Comparison of ENCODE assay signal across 23 cellular contexts in the genomic region with DNA sequence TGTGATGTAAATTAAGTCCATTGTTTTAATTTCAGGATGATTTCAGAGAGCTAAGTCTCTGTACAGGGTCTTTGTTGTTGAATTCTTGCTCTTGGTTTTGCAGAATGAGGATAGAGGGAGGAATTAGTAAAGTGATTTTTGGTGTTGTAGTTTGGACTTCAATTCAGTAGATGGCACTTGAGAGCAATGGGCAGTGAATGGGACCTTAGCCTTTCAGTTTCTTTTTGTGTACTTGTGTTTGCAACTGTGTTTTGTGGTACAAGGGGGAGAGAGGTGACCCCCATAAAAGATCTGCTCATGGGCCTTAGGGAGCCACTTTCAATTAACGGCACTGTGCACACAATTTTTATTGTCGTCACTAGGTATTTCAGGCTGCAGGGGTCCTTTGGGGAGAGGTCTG.
DNase-seq lines count a peak whose midpoint lies in the region; ATAC-seq and TF ChIP-seq lines count a peak whose summit lies in the region.
"Had no signal": no experiment of that assay in that cellular context is flagged by ENCODE, and none has a peak within 500 bp of the region (broad histone marks: within the 10 kb centered on the region; RNA-seq: fewer than 3 reads in every experiment).

No MANE protein-coding gene starts in this region.

- H3K36me3 ChIP-seq in HAP-1 (replicated peaks) = no peaks in the 10 kb centered on the region
- H3K36me3 ChIP-seq in PC-9 (ENCODE audit: low read depth) = no peaks in the 10 kb centered on the region
- H3K36me3 ChIP-seq in liver (ENCODE audit: control insufficient read depth in 4 of 4, insufficient read depth in 3 of 4, low read depth in 1 of 4, low read length in 3 of 4) = no peaks in the 10 kb centered on the region
- H3K36me3 ChIP-seq: colonic mucosa had no signal

- in situ Hi-C loops in HAP-1 (cut with MboI; ENCODE audit: low sequenced_read_pairs) = no loop called here

- no peaks in the 10 kb centered on the region for H3K79me2 ChIP-seq in PC-9 (ENCODE audit: low read depth)
- H3K79me2 ChIP-seq: hepatocyte had no signal

- intact Hi-C loops in PC-9 (cut with micrococcal nuclease; ENCODE audit: unreplicated experiment) = no loop called here
- intact Hi-C loops in left cardiac atrium (cut with DNase I) = no loop called here

- 0 out of 2 replicates have a peak overlapping the region, but pooled peaks have one; percentile 29 for H3K4me2 ChIP-seq in PC-9
- H3K4me2 ChIP-seq: hepatocyte had no signal

- no peaks in the 10 kb centered on the region for H4K20me1 ChIP-seq in PC-9 (ENCODE audit: insufficient read depth)

- peak; percentile 11 to 49 for DNase-seq in HAP-1 (ENCODE audit: low spot score in 2 of 2)
- DNase-seq in PC-9 = no peak
- DNase-seq in DMS79 (lab: John Stamatoyannopoulos, UW) = no peak
- no peak for DNase-seq in left cardiac atrium
- DNase-seq in NCI-H2107 treated with DMSO at 0.1 percent for 48 hours (lab: John Stamatoyannopoulos, UW; ENCODE audit: unreplicated experiment) = no peak
- DNase-seq in epidermal melanocyte (ENCODE audit: insufficient read length, low spot score) = no peak
- DNase-seq: activated CD4-positive, alpha-beta memory T cell treated with anti-CD3 and anti-CD28 coated beads for 36 hours; activated naive CD4-positive, alpha-beta T cell treated with anti-CD3 and anti-CD28 coated beads, Interleukin-2, amount 50 U/mL, for 16 hours; activated T-cell treated with anti-CD3 and anti-CD28 coated beads, Interleukin-2, amount 50 U/mL, for 24 hours; AML-193; colonic mucosa; COR-L47; HFFc6; natural killer cell; NCI-H1694 treated with DMSO at 0.1 percent for 48 hours; NCI-H345; stimulated activated CD4-positive, alpha-beta T cell treated with anti-CD3 and anti-CD28 coated beads, Interleukin-2, amount 100 ng/mL, for 48 hours; T-cell had no signal

- H3K4me1 ChIP-seq in HAP-1 (no peaks in the 10 kb centered on the region; the same call in 1 of the 2 replicates), PC-9 (replicated peaks; ENCODE audit: insufficient read depth) (no peaks in the 10 kb centered on the region), liver (ENCODE audit: control insufficient read depth in 4 of 4, insufficient read depth in 4 of 4, low read length in 3 of 4) (no peaks in the 10 kb centered on the region)
- H3K4me1 ChIP-seq: colonic mucosa had no signal

- WGBS in liver = 90% methylated on average over 2 of the region's 2 CpGs

- H3F3A ChIP-seq in PC-9 (ENCODE audit: insufficient read depth, low read depth) = no peaks in the 10 kb centered on the region

- CTCF ChIA-PET in PC-9 (lab: Charles Lee) = no interaction called here

- no TSS peak for BruUV-seq in PC-9 (replicated peaks; lab: Mats Ljungman, UMichigan)

- no peak overlapping the region for H2AFZ ChIP-seq in PC-9
- H2AFZ ChIP-seq: hepatocyte had no signal

- ATAC-seq in left cardiac atrium = no peak
- ATAC-seq: natural killer cell, Right ventricle myocardium inferior, T-cell had no signal

- no peaks in the 10 kb centered on the region; the same call in 1 of the 2 replicates for H3K9me3 ChIP-seq in HAP-1
- no peaks in the 10 kb centered on the region for H3K9me3 ChIP-seq in PC-9 (ENCODE audit: insufficient read depth, low read depth)
- no peaks in the 10 kb centered on the region for H3K9me3 ChIP-seq in liver (ENCODE audit: control insufficient read depth in 4 of 4, low read length in 3 of 4)
- H3K9me3 ChIP-seq: colonic mucosa had no signal

- TF ChIP-seq CTCF in GM12872 (IDR thresholded peaks at IDR 0.05; ENCODE audit: insufficient read depth, low read depth, low read length) (peak; percentile 38; the same call in 1 of the 3 replicates), PC-9 (conservative IDR thresholded peaks at IDR 0.05) (no peak; the same call in 1 of the 2 replicates), liver (IDR thresholded peaks at IDR 0.05; ENCODE audit: low read depth, low read length, missing input control) (peak; percentile 25)

- H3K27me3 ChIP-seq in HAP-1 (ENCODE audit: low read depth) (no peaks in the 10 kb centered on the region), PC-9 (ENCODE audit: insufficient read depth, low read depth) (no peaks in the 10 kb centered on the region), liver (ENCODE audit: control insufficient read depth in 4 of 4, insufficient read depth in 4 of 4, low read length in 3 of 4) (no peaks in the 10 kb centered on the region)
- H3K27me3 ChIP-seq: colonic mucosa, hepatocyte had no signal

- H3K27ac ChIP-seq in PC-9 (no peak overlapping the region), liver (ENCODE audit: low read depth in 1 of 2, low read length in 2 of 2) (no peak overlapping the region)
- H3K27ac ChIP-seq: colonic mucosa, hepatocyte, VCaP had no signal

- no peak overlapping the region for H3K9ac ChIP-seq in liver (ENCODE audit: low read depth in 1 of 2, low read length in 2 of 2)

- TF ChIP-seq RAD21 in liver (IDR thresholded peaks at IDR 0.05) = peak; percentile 47 to 64

- POLR2A ChIA-PET in PC-9 (lab: Charles Lee; ENCODE audit: unreplicated experiment) = no interaction called here

- no peaks in the 10 kb centered on the region for H3K9me2 ChIP-seq in PC-9 (ENCODE audit: insufficient read depth)

- no peak overlapping the region for H3K4me3 ChIP-seq in HAP-1
- no peak overlapping the region for H3K4me3 ChIP-seq in PC-9
- H3K4me3 ChIP-seq in liver (ENCODE audit: low read depth in 1 of 3, low read length in 3 of 3) = no peak overlapping the region
- H3K4me3 ChIP-seq: colonic mucosa, hepatocyte had no signal

TF ChIP-seq in liver, 16 proteins besides CTCF, POLR2A, EP300 and RAD21:
- no peak for TF ChIP-seq SP1 (IDR thresholded peaks at IDR 0.05)
- TF ChIP-seq EGR1 (IDR thresholded peaks at IDR 0.05; ENCODE audit: low read depth in 2 of 2) = no peak
- peak in 1 of 2 donors; percentile 42 for TF ChIP-seq HNF4A (conservative IDR thresholded peaks at IDR 0.05)
- no peak for TF ChIP-seq GABPA (IDR thresholded peaks at IDR 0.05 in 1 of 2, conservative IDR thresholded peaks at IDR 0.05 in 1 of 2)
- TF ChIP-seq, protein P1, sequence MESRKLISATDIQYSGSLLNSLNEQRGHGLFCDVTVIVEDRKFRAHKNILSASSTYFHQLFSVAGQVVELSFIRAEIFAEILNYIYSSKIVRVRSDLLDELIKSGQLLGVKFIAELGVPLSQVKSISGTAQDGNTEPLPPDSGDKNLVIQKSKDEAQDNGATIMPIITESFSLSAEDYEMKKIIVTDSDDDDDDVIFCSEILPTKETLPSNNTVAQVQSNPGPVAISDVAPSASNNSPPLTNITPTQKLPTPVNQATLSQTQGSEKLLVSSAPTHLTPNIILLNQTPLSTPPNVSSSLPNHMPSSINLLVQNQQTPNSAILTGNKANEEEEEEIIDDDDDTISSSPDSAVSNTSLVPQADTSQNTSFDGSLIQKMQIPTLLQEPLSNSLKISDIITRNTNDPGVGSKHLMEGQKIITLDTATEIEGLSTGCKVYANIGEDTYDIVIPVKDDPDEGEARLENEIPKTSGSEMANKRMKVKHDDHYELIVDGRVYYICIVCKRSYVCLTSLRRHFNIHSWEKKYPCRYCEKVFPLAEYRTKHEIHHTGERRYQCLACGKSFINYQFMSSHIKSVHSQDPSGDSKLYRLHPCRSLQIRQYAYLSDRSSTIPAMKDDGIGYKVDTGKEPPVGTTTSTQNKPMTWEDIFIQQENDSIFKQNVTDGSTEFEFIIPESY (IDR thresholded peaks at IDR 0.05) = no peak

Comparison
In these comparisons a context has a peak if more than half of its experiments do, and no peak if none do; other contexts are left out.
1. DNase-seq: peak in HAP-1 (2 of 2); none in PC-9 (0 of 2), DMS79 (single experiment), left cardiac atrium (single experiment), NCI-H2107 treated with DMSO at 0.1 percent for 48 hours (single experiment) and epidermal melanocyte (single experiment).